In genomic region chr13:39603424-39603947, GRCh38 we compare ENCODE assay signal across 8 cellular contexts. TPM values are rescaled to one million over a fixed set of nuclear protein-coding genes. Genes with fewer than 3 reads are reported as not detected.
A peak's percentile ranks its signal among the peaks of the same experiment; 100 is the strongest.
DNase-seq lines count a peak whose midpoint lies in the region; ATAC-seq, FAIRE-seq and TF ChIP-seq lines count a peak whose summit lies in the region.

No MANE protein-coding gene starts in this region.

- H3K27me3 ChIP-seq in adrenal gland (no peaks in the 10 kb centered on the region), small intestine (ENCODE audit: control insufficient read depth in 2 of 2, insufficient read depth in 2 of 2, low read length in 2 of 2) (peaks cover 0 to 11% of the 10 kb centered on the region in 2 donors)

- H3K4me3 Mint-ChIP-seq in IgD-negative memory B cell, result peak overlapping the region; percentile 59 to 76 (median 72)

- H3K9me3 ChIP-seq in ES-I3 (ENCODE audit: control insufficient read depth, insufficient read depth, low read length), result no peaks in the 10 kb centered on the region
- H3K9me3 ChIP-seq in adrenal gland (replicated peaks in 1 of 3), result no peaks in the 10 kb centered on the region
- no peaks in the 10 kb centered on the region for H3K9me3 ChIP-seq in small intestine (ENCODE audit: control insufficient read depth, low read depth)

- H3K4me1 Mint-ChIP-seq in IgD-negative memory B cell, result peaks cover 0 to 10% (median 9%) of the 10 kb centered on the region in 3 donors

- H3K27ac Mint-ChIP-seq in IgD-negative memory B cell, result no peak overlapping the region

- peak; percentile 26 for ATAC-seq in GM21515 (IDR thresholded peaks at IDR 0.05; ENCODE audit: unreplicated experiment)

- H3K27ac ChIP-seq in adrenal gland (peak overlapping the region in 4 of 5 donors; percentile 68 to 93 (median 84)), small intestine (ENCODE audit: low read depth in 1 of 2, low read length in 1 of 2) (peak overlapping the region in 1 of 2 donors; percentile 61)

- H3K4me1 ChIP-seq in ES-I3 (ENCODE audit: insufficient read depth, low read length) (peaks cover 4% of the 10 kb centered on the region; the same call in 1 of the 2 replicates), adrenal gland (replicated peaks in 1 of 2) (no peaks in the 10 kb centered on the region), small intestine (ENCODE audit: control insufficient read depth in 2 of 2, insufficient read depth in 1 of 2, low read depth in 1 of 2, low read length in 1 of 2) (peaks cover 0 to 3% of the 10 kb centered on the region in 2 donors)

- no peak for TF ChIP-seq POLR2A in adrenal gland (IDR thresholded peaks at IDR 0.05)

- no peak for TF ChIP-seq CTCF in adrenal gland (IDR thresholded peaks at IDR 0.05)

- intact Hi-C loops in adrenal gland (cut with DNase I), result loop anchor here (10.0 kb wide), 2 partner anchors 189 to 329 kb away; no protein-coding TSS in a partner anchor

- H3K9ac ChIP-seq in ES-I3 (ENCODE audit: low read depth, low read length), result peak overlapping the region; percentile 67; the same call in 1 of the 2 replicates

- H3K27me3 Mint-ChIP-seq in IgD-negative memory B cell, result peaks cover 28% of the 10 kb centered on the region

- FAIRE-seq in small intestine (lab: Jason Lieb, UNC), result no peak

- 1 to 3% (median 2%) methylated on average over 13 to 15 of the region's 15 CpGs for WGBS in adrenal gland, 4 donors
- 1 to 4% (median 4%) methylated on average over 14 to 15 of the region's 15 CpGs for WGBS in small intestine, 3 donors

- H3K9me3 Mint-ChIP-seq in IgD-negative memory B cell, result no peaks in the 10 kb centered on the region

- DNase-seq in adrenal gland (peak; percentile 20 to 59 (median 30)), small intestine (no peak)
- no peak for DNase-seq in central memory CD4-positive, alpha-beta T cell
- DNase-seq in stimulated activated naive CD4-positive, alpha-beta T cell treated with Interleukin-2 at 50 U/mL for 16 hours (lab: John Stamatoyannopoulos, UW), result no peak

- no peaks in the 10 kb centered on the region for H3K36me3 Mint-ChIP-seq in IgD-negative memory B cell

- H3K36me3 ChIP-seq in ES-I3 (ENCODE audit: insufficient read depth, low read length) (no peaks in the 10 kb centered on the region), adrenal gland (replicated peaks in 1 of 2) (no peaks in the 10 kb centered on the region), small intestine (ENCODE audit: control insufficient read depth in 2 of 2, insufficient read depth in 2 of 2, low read length in 2 of 2) (no peaks in the 10 kb centered on the region)

- peak overlapping the region; percentile 33 to 91 (median 78) for H3K4me3 ChIP-seq in adrenal gland
- peak overlapping the region; percentile 70 for H3K4me3 ChIP-seq in iPS-11a (ENCODE audit: low read depth, low read length)
- H3K4me3 ChIP-seq in small intestine (ENCODE audit: low read depth in 1 of 2, low read length in 2 of 2), result peak overlapping the region; percentile 17 to 54

RNA-seq across cellular contexts. Expression of gene LHFPL6, which starts 0.5 kb away (rescaled TPM):
- polyA plus RNA-seq in IgD-negative memory B cell, result not detected
- 100 to 1,000 TPM in 1 of 8 donors, 10 to 100 TPM in 7; 28.9 to 113 (median 55.7) TPM for total RNA-seq in adrenal gland
- 10 to 100 TPM; 28.9 to 51.2 (median 41.4) TPM for polyA plus RNA-seq in adrenal gland
- 10 to 100 TPM in 1 of 3 donors, 1 to 10 TPM in 1, under 1 TPM in 1; 0.22 to 19.9 (median 1.6) TPM for polyA plus RNA-seq in small intestine

RNA-seq across cellular contexts. Expression of gene COG6, which starts 52.0 kb away (rescaled TPM):
- polyA plus RNA-seq in IgD-negative memory B cell, result 11.7 TPM
- total RNA-seq in adrenal gland, result 10 to 100 TPM; 13.8 to 53.5 (median 36.3) TPM
- polyA plus RNA-seq in adrenal gland, result 10 to 100 TPM in 1 of 3 donors, 1 to 10 TPM in 2; 7.2 to 23.7 (median 8.1) TPM
- 10 to 100 TPM in 1 of 3 donors, 1 to 10 TPM in 2; 9.5 to 10.5 (median 9.6) TPM for polyA plus RNA-seq in small intestine

Comparison
In these comparisons a context has a peak if more than half of its experiments do, and no peak if none do; other contexts are left out.
1. DNase-seq: peak in adrenal gland (7 of 7); none in small intestine (single experiment), central memory CD4-positive, alpha-beta T cell (single experiment) and stimulated activated naive CD4-positive, alpha-beta T cell treated with Interleukin-2 at 50 U/mL for 16 hours (single experiment).
2. Peak in every context shown above with its lines, with median percentiles within 50 percentile points of each other: H3K4me3 ChIP-seq.